In genomic region chr12:11832100-11832499, GRCh38 we compare ENCODE assay signal across 12 cellular contexts.
A peak's percentile ranks its signal among the peaks of the same experiment; 100 is the strongest.
DNase-seq lines count a peak whose midpoint lies in the region; ATAC-seq and TF ChIP-seq lines count a peak whose summit lies in the region.
"Had no signal": no experiment of that assay in that cellular context is flagged by ENCODE, and none has a peak within 500 bp of the region (broad histone marks: within the 10 kb centered on the region; RNA-seq: fewer than 3 reads in every experiment).

No MANE protein-coding gene starts in this region.

- peaks cover 4% of the 10 kb centered on the region for H3K36me3 Mint-ChIP-seq in activated naive CD4-positive, alpha-beta T cell treated with anti-CD3 and anti-CD28 coated beads for 36 hours (ENCODE audit: low read depth)
- H3K36me3 Mint-ChIP-seq in brain = no peaks in the 10 kb centered on the region
- H3K36me3 Mint-ChIP-seq in stimulated activated memory B cell treated with anti-CD40 and anti-IgM and Interleukin-4, amounts not matched to agents 10 μg/mL and 1 μg/mL and 100 μg/mL, for 72 hours = peaks cover 23% of the 10 kb centered on the region

- no peak overlapping the region for H3K27ac ChIP-seq in upper lobe of left lung
- H3K27ac ChIP-seq: HL-60 had no signal

- H3K27me3 Mint-ChIP-seq in activated naive CD4-positive, alpha-beta T cell treated with anti-CD3 and anti-CD28 coated beads for 36 hours (ENCODE audit: low read depth) = no peaks in the 10 kb centered on the region
- H3K27me3 Mint-ChIP-seq in brain = no peaks in the 10 kb centered on the region
- H3K27me3 Mint-ChIP-seq in stimulated activated memory B cell treated with anti-CD40 and anti-IgM and Interleukin-4, amounts not matched to agents 10 μg/mL and 1 μg/mL and 100 μg/mL, for 72 hours = no peaks in the 10 kb centered on the region

- TF ChIP-seq CTCF in brain (conservative IDR thresholded peaks at IDR 0.05) (no peak), upper lobe of left lung (IDR thresholded peaks at IDR 0.05) (no peak)

- peak overlapping the region; percentile 43 for H3K27ac Mint-ChIP-seq in activated naive CD4-positive, alpha-beta T cell treated with anti-CD3 and anti-CD28 coated beads for 36 hours
- peak overlapping the region in 4 of 5 experiments; percentile 47 to 88 (median 64) for H3K27ac Mint-ChIP-seq in brain
- H3K27ac Mint-ChIP-seq in stimulated activated memory B cell treated with anti-CD40 and anti-IgM and Interleukin-4, amounts not matched to agents 10 μg/mL and 1 μg/mL and 100 μg/mL, for 72 hours = no peak overlapping the region

- WGBS in upper lobe of left lung, 2 donors = 79 to 92% methylated on average over 4 of the region's 4 CpGs

- no peak for TF ChIP-seq EP300 in upper lobe of left lung (IDR thresholded peaks at IDR 0.05)

- no peaks in the 10 kb centered on the region for H3K9me3 ChIP-seq in upper lobe of left lung

- DNase-seq in activated naive CD4-positive, alpha-beta T cell treated with anti-CD3 and anti-CD28 coated beads for 36 hours = no peak
- no peak for DNase-seq in activated naive CD4-positive, alpha-beta T cell treated with anti-CD3 and anti-CD28 coated beads, Interleukin-2, amount 50 U/mL, for 16 hours
- no peak for DNase-seq in H4 (ENCODE audit: low spot score)
- DNase-seq in upper lobe of left lung = no peak
- DNase-seq: activated CD4-positive, alpha-beta T cell treated with anti-CD3 and anti-CD28 coated beads for 48 hours; NCI-H226; T1000 had no signal

- H3K4me1 Mint-ChIP-seq in activated naive CD4-positive, alpha-beta T cell treated with anti-CD3 and anti-CD28 coated beads for 36 hours (ENCODE audit: low read depth) = peaks cover 52% of the 10 kb centered on the region
- peaks cover 39% of the 10 kb centered on the region for H3K4me1 Mint-ChIP-seq in brain
- peaks cover 53% of the 10 kb centered on the region for H3K4me1 Mint-ChIP-seq in stimulated activated memory B cell treated with anti-CD40 and anti-IgM and Interleukin-4, amounts not matched to agents 10 μg/mL and 1 μg/mL and 100 μg/mL, for 72 hours

- no peaks in the 10 kb centered on the region for H3K9me3 Mint-ChIP-seq in activated naive CD4-positive, alpha-beta T cell treated with anti-CD3 and anti-CD28 coated beads for 36 hours
- H3K9me3 Mint-ChIP-seq in brain = no peaks in the 10 kb centered on the region
- no peaks in the 10 kb centered on the region for H3K9me3 Mint-ChIP-seq in stimulated activated memory B cell treated with anti-CD40 and anti-IgM and Interleukin-4, amounts not matched to agents 10 μg/mL and 1 μg/mL and 100 μg/mL, for 72 hours

- peaks cover 43 to 79% (median 58%) of the 10 kb centered on the region in 4 donors for H3K4me1 ChIP-seq in upper lobe of left lung

- no peak for TF ChIP-seq POLR2A in upper lobe of left lung (IDR thresholded peaks at IDR 0.05)

- CTCF ChIA-PET in activated naive CD4-positive, alpha-beta T cell treated with anti-CD3 and anti-CD28 coated beads for 36 hours (lab: Charles Lee) = interaction anchor here (1.2 to 1.4 kb wide), 4 partner anchors 178 to 251 kb away, joined by 4 to 6 read pairs (median 4); no protein-coding TSS in a partner anchor

- H3K4me3 Mint-ChIP-seq in activated naive CD4-positive, alpha-beta T cell treated with anti-CD3 and anti-CD28 coated beads for 36 hours = no peak overlapping the region
- H3K4me3 Mint-ChIP-seq in brain = peak overlapping the region in 2 of 5 experiments; percentile 33 to 37
- H3K4me3 Mint-ChIP-seq in stimulated activated memory B cell treated with anti-CD40 and anti-IgM and Interleukin-4, amounts not matched to agents 10 μg/mL and 1 μg/mL and 100 μg/mL, for 72 hours = peak overlapping the region; percentile 13

- peak; percentile 31 for ATAC-seq in HG02938 (IDR thresholded peaks at IDR 0.05; ENCODE audit: unreplicated experiment)
- no peak for ATAC-seq in stimulated activated memory B cell treated with anti-CD40 and anti-IgM and Interleukin-4, amounts not matched to agents 10 μg/mL and 1 μg/mL and 100 μg/mL, for 72 hours
- no peak for ATAC-seq in GM18511 (IDR thresholded peaks at IDR 0.05; ENCODE audit: unreplicated experiment)
- no peak for ATAC-seq in upper lobe of left lung (ENCODE audit: low FRiP score in 2 of 2)

- H3K36me3 ChIP-seq in upper lobe of left lung = peaks cover 0 to 8% (median 0%) of the 10 kb centered on the region in 4 donors

- H3K4me3 ChIP-seq in upper lobe of left lung = no peak overlapping the region

- H3K27me3 ChIP-seq in upper lobe of left lung = no peaks in the 10 kb centered on the region

- intact Hi-C loops in activated naive CD4-positive, alpha-beta T cell treated with anti-CD3 and anti-CD28 coated beads for 36 hours (cut with micrococcal nuclease) = no loop called here
